ENCODE assay signal across 24 cellular contexts in the genomic region with DNA sequence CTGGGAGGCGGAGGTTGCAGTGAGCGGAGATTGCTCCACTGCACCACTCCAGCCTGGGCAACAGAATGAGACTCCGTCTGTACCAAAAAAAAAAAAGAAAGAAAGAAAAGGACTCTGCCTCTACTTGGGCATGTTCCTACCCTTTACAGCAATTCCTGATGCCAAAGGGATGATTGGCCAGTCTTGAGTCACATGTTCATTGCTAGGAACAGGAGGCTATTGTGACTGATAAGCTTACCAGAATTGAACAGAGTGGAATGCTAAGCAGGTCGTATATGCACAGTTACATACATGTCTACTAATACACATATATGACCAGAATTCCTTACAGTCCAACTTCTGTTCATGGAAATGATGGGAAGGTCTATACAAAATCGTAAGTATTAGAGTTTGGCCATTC.
"Had no signal": no experiment of that assay in that cellular context is flagged by ENCODE, and none has a peak within 500 bp of the region (broad histone marks: within the 10 kb centered on the region; RNA-seq: fewer than 3 reads in every experiment).

No MANE protein-coding gene starts in this region.

- H3K9me3 Mint-ChIP-seq: effector memory CD8-positive, alpha-beta T cell; naive thymus-derived CD8-positive, alpha-beta T cell; stimulated activated effector memory CD8-positive, alpha-beta T cell treated with anti-CD3 and anti-CD28 coated beads, Interleukin-12 subunit alpha, Interleukin-12 subunit beta, amount 100 ng/mL, for 72 hours; type B pancreatic cell had no signal

- FAIRE-seq: endometrium, frontal cortex, keratinocyte, pancreas had no signal

- ATAC-seq: effector memory CD8-positive, alpha-beta T cell; left ventricle myocardium superior; lower lobe of right lung; naive thymus-derived CD8-positive, alpha-beta T cell; pancreas; sciatic nerve; stimulated activated effector memory CD8-positive, alpha-beta T cell treated with anti-CD3 and anti-CD28 coated beads, Interleukin-12 subunit alpha, Interleukin-12 subunit beta, amount 100 ng/mL, for 72 hours had no signal

- H3K4me1 ChIP-seq: esophagus squamous epithelium, lower lobe of right lung, pancreas, testis, tibial artery had no signal

- H3K27me3 Mint-ChIP-seq: effector memory CD8-positive, alpha-beta T cell; naive thymus-derived CD8-positive, alpha-beta T cell; progenitor cell of endocrine pancreas; type B pancreatic cell had no signal

- H3K27ac ChIP-seq: esophagus squamous epithelium, lower lobe of right lung, neutrophil, pancreas, testis, tibial artery had no signal

- H3K36me3 Mint-ChIP-seq: type B pancreatic cell had no signal

- H3K4me2 ChIP-seq: smooth muscle cell had no signal

- H3K27ac Mint-ChIP-seq: effector memory CD8-positive, alpha-beta T cell; nephron progenitor cell; progenitor cell of endocrine pancreas; stimulated activated effector memory CD8-positive, alpha-beta T cell treated with anti-CD3 and anti-CD28 coated beads, Interleukin-12 subunit alpha, Interleukin-12 subunit beta, amount 100 ng/mL, for 72 hours; type B pancreatic cell had no signal

- H3K27me3 ChIP-seq: esophagus squamous epithelium, neutrophil, pancreas, testis, tibial artery had no signal

- H3K36me3 ChIP-seq: neutrophil had no signal

- H3K9me3 ChIP-seq: esophagus squamous epithelium, lower lobe of right lung, neutrophil, pancreas, testis, tibial artery had no signal

- DNase-seq: cortex of kidney; effector memory CD8-positive, alpha-beta T cell; erythroblast; esophagus squamous epithelium; left ventricle myocardium superior; lower lobe of right lung; naive thymus-derived CD8-positive, alpha-beta T cell; nephron progenitor cell; pancreas; stimulated activated CD4-positive, alpha-beta T cell treated with anti-CD3 and anti-CD28 coated beads, Interleukin-12 subunit alpha, Interleukin-12 subunit beta, amount 100 ng/mL, for 4 hours; stimulated activated CD4-positive, alpha-beta T cell treated with anti-CD3 and anti-CD28 coated beads, Interleukin-1b, Interleukin-23, amount 100 ng/mL, for 48 hours; stimulated activated CD4-positive, alpha-beta T cell treated with anti-CD3 and anti-CD28 coated beads, Interleukin-4, amount 100 ng/mL, for 24 hours; stimulated activated naive CD4-positive, alpha-beta T cell treated with Interleukin-2 at 50 U/mL for 16 hours; testis; tibial artery had no signal

- H3K4me3 Mint-ChIP-seq: effector memory CD8-positive, alpha-beta T cell; naive thymus-derived CD8-positive, alpha-beta T cell; nephron progenitor cell; stimulated activated effector memory CD8-positive, alpha-beta T cell treated with anti-CD3 and anti-CD28 coated beads, Interleukin-12 subunit alpha, Interleukin-12 subunit beta, amount 100 ng/mL, for 72 hours; type B pancreatic cell had no signal

- H3K4me1 Mint-ChIP-seq: naive thymus-derived CD8-positive, alpha-beta T cell; nephron progenitor cell; stimulated activated effector memory CD8-positive, alpha-beta T cell treated with anti-CD3 and anti-CD28 coated beads, Interleukin-12 subunit alpha, Interleukin-12 subunit beta, amount 100 ng/mL, for 72 hours had no signal

- H3K4me3 ChIP-seq: esophagus squamous epithelium, lower lobe of right lung, pancreas, smooth muscle cell, testis, tibial artery had no signal
